8 cellular contexts compared by ENCODE assay signal in the genomic region with DNA sequence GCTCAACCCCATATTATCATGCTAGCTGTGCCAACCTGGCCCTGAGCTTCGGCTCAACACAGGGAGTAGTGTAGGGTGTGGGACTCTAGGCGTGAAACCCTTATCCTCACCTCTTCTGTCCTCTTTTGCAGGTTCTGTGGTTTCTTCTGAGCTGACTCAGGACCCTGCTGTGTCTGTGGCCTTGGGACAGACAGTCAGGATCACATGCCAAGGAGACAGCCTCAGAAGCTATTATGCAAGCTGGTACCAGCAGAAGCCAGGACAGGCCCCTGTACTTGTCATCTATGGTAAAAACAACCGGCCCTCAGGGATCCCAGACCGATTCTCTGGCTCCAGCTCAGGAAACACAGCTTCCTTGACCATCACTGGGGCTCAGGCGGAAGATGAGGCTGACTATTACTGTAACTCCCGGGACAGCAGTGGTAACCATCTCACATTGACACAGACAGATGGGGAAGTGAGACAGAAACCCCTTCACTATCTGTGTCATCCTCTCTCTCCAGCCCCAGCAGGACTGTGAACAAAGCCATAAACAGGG.
A peak's percentile ranks its signal among the peaks of the same experiment; 100 is the strongest.
DNase-seq lines count a peak whose midpoint lies in the region; ATAC-seq and TF ChIP-seq lines count a peak whose summit lies in the region.

No MANE protein-coding gene starts in this region.

- DNase-seq in GM23338 (ENCODE audit: low spot score) (no peak), Panc1 (ENCODE audit: low read depth, low spot score) (no peak), left lobe of liver (ENCODE audit: low spot score) (no peak), DMS114 treated with DMSO at 0.1 percent for 48 hours (lab: John Stamatoyannopoulos, UW; ENCODE audit: unreplicated experiment) (no peak), T1000 (lab: John Stamatoyannopoulos, UW) (no peak), T-helper 9 cell (no peak), NCI-H1694 treated with DMSO at 0.1 percent for 48 hours (lab: John Stamatoyannopoulos, UW) (no peak)

- BruUV-seq in Panc1 (replicated peaks; lab: Mats Ljungman, UMichigan) = no TSS peak

- peak overlapping the region; percentile 1; the same call in 1 of the 2 replicates for H2AFZ ChIP-seq in GM23338

- H3K4me2 ChIP-seq in GM23338 = no peak overlapping the region

- TF ChIP-seq CTCF in GM23338 (conservative IDR thresholded peaks at IDR 0.05; ENCODE audit: low read depth in 2 of 2) (no peak), Panc1 (IDR thresholded peaks at IDR 0.05) (no peak)

- H3K9me2 ChIP-seq in GM23338 (ENCODE audit: insufficient read depth) = 0 out of 2 replicates have a peak, but pooled peaks cover 4% of the 10 kb centered on the region

- H3K4me1 ChIP-seq in GM23338 (ENCODE audit: insufficient read depth) = no peaks in the 10 kb centered on the region
- no peaks in the 10 kb centered on the region for H3K4me1 ChIP-seq in Panc1 (ENCODE audit: control insufficient read depth, insufficient read depth, low read length)

- H4K20me1 ChIP-seq in GM23338 (replicated peaks; ENCODE audit: insufficient read depth) = no peaks in the 10 kb centered on the region; the same call in 1 of the 2 replicates

- no peak overlapping the region for H3K27ac Mint-ChIP-seq in GM23338

- H3K79me2 ChIP-seq in GM23338 (replicated peaks; ENCODE audit: insufficient read depth) = no peaks in the 10 kb centered on the region

- POLR2A ChIA-PET in Panc1 (lab: Charles Lee) = no interaction called here

- peak; percentile 80 for ATAC-seq in GM18498 (IDR thresholded peaks at IDR 0.05; ENCODE audit: unreplicated experiment)
- ATAC-seq in GM23338 = peak; percentile 31; the same call in 2 of the 3 replicates
- 0 out of 2 replicates have a peak, but pooled peaks have one; percentile 17 for ATAC-seq in Panc1
- peak; percentile 42 for ATAC-seq in left lobe of liver

- peaks cover 59% of the 10 kb centered on the region for H3K27me3 Mint-ChIP-seq in GM23338 (ENCODE audit: insufficient read depth, low read depth, poor library complexity)

- no peaks in the 10 kb centered on the region for H3K9me3 Mint-ChIP-seq in GM23338

- H3K36me3 Mint-ChIP-seq in GM23338 (ENCODE audit: low read depth) = no peaks in the 10 kb centered on the region

- H3K36me3 ChIP-seq in GM23338 (ENCODE audit: insufficient read depth) (no peaks in the 10 kb centered on the region), Panc1 (ENCODE audit: control insufficient read depth, insufficient read depth, low read length) (no peaks in the 10 kb centered on the region)

- H3K27me3 ChIP-seq in GM23338 (ENCODE audit: insufficient read depth) = peaks cover 100% of the 10 kb centered on the region
- peaks cover 2% of the 10 kb centered on the region; the same call in 1 of the 2 replicates for H3K27me3 ChIP-seq in Panc1 (ENCODE audit: control insufficient read depth, insufficient read depth, low read length)

- H3F3A ChIP-seq in GM23338 (replicated peaks; ENCODE audit: low read depth) = no peaks in the 10 kb centered on the region

- H3K27ac ChIP-seq in GM23338 (ENCODE audit: low read depth) (no peak overlapping the region), Panc1 (ENCODE audit: low read length) (no peak overlapping the region)

- H3K4me3 ChIP-seq in GM23338 (no peak overlapping the region), Panc1 (ENCODE audit: low read depth in 2 of 2, low read length in 2 of 2) (no peak overlapping the region)

- H3K9me3 ChIP-seq in Panc1 (ENCODE audit: control insufficient read depth, insufficient read depth, low read depth, low read length) = no peaks in the 10 kb centered on the region

- intact Hi-C loops in Panc1 (cut with micrococcal nuclease; ENCODE audit: unreplicated experiment) = no loop called here

- CTCF ChIA-PET in Panc1 (lab: Charles Lee) = interaction anchor here (0.7 kb wide), 1 partner anchor 29 kb away, joined by 3 read pairs; no protein-coding TSS in a partner anchor

- no peak overlapping the region for H3K4me3 Mint-ChIP-seq in GM23338

- H3K4me1 Mint-ChIP-seq in GM23338 = no peaks in the 10 kb centered on the region

- in situ Hi-C loops in Panc1 (cut with HindIII; ENCODE audit: low pct_unique_long_range_greater_than_20kb, low sequenced_read_pairs) = no loop called here

TF ChIP-seq in GM23338, 12 proteins besides CTCF, POLR2A, EP300 and RAD21:
- no peak for TF ChIP-seq EZH2phosphoT487 (IDR thresholded peaks at IDR 0.05; ENCODE audit: unreplicated experiment)

Comparison
In these comparisons a context has a peak if more than half of its experiments do, and no peak if none do; other contexts are left out.
1. ATAC-seq: peak in every context shown above with its lines; median percentile 80 in GM18498; 42 in left lobe of liver; 31 in GM23338; 17 in Panc1.